Comparison of ENCODE assay signal across 1 cellular context in the genomic region with DNA sequence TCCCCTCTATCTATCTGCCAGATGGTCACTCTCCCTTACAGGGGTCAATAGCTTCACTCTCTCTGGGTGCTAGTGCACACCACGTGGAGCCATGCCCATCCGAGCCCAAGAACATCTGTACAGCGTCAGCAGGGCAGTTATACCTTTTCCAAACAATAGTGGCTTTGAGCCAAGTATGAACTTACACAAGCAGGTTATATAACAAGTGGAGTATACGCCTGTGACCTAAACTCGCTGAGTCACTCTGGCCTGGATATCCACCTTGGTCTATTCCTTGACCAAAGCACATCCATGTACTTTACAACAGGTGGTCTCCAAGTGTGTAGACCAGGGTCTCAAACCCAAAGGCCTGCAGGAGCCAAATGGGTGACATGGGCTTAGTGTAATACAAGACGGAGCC.
TF ChIP-seq lines count a peak whose summit lies in the region.

No MANE protein-coding gene starts in this region.

TF ChIP-seq in HepG2, 621 proteins besides CTCF, POLR2A, EP300 and RAD21:
- TF ChIP-seq HDAC1 (CRISPR knock-in tag; IDR thresholded peaks at IDR 0.05) = no peak
- peak; percentile 100 for TF ChIP-seq ZSCAN31 (CRISPR knock-in tag; IDR thresholded peaks at IDR 0.05; ENCODE audit: low read depth)
- TF ChIP-seq NFE2L2 (IDR thresholded peaks at IDR 0.05; ENCODE audit: low read length) = peak; percentile 75; the same call in 1 of the 2 replicates
TF ChIP-seq in HepG2: peak in this region for 2.
